In genomic region chr12:122871851-122872785, GRCh38 we compare ENCODE assay signal across 8 cellular contexts.
DNase-seq lines count a peak whose midpoint lies in the region; ATAC-seq and TF ChIP-seq lines count a peak whose summit lies in the region.

No MANE protein-coding gene starts in this region.

- no peak for TF ChIP-seq CTCF in GM13976 (IDR thresholded peaks at IDR 0.05; ENCODE audit: borderline replicate concordance, control extremely low read depth, extremely low read depth, insufficient read depth, missing control alignments)
- no peak for TF ChIP-seq CTCF in WI38 (IDR thresholded peaks at IDR 0.05; ENCODE audit: low read depth, low read length)

- peak overlapping the region; percentile 54 for H3K27ac ChIP-seq in effector memory CD4-positive, alpha-beta T cell (ENCODE audit: insufficient read depth, low read length, poor library complexity, severe bottlenecking)

- H3K4me1 ChIP-seq in effector memory CD4-positive, alpha-beta T cell (ENCODE audit: control insufficient read depth, insufficient read depth, low read length, poor library complexity, severe bottlenecking) = peaks cover 45% of the 10 kb centered on the region

- peak overlapping the region; percentile 26; the same call in 1 of the 2 replicates for H3K4me3 ChIP-seq in WI38 (ENCODE audit: low read depth, low read length)
- peak overlapping the region; percentile 47 for H3K4me3 ChIP-seq in effector memory CD4-positive, alpha-beta T cell (ENCODE audit: insufficient read depth, low read depth, low read length, poor library complexity, severe bottlenecking)

- peaks cover 38% of the 10 kb centered on the region for H3K36me3 ChIP-seq in effector memory CD4-positive, alpha-beta T cell (ENCODE audit: control insufficient read depth, insufficient read depth, low read length)

- ATAC-seq in GM19035 (IDR thresholded peaks at IDR 0.05; ENCODE audit: unreplicated experiment) (no peak), GM21515 (IDR thresholded peaks at IDR 0.05; ENCODE audit: unreplicated experiment) (no peak)

- in situ Hi-C loops in GM13976 (cut with MboI; ENCODE audit: low sequenced_read_pairs, unreplicated experiment) = loop anchor here (25.0 kb wide), 1 partner anchor 365 kb away; the partner anchor contains the start of genes MPHOSPH9 and MTRFR

- no peaks in the 10 kb centered on the region for H3K27me3 ChIP-seq in effector memory CD4-positive, alpha-beta T cell (replicated peaks; ENCODE audit: control insufficient read depth, insufficient read depth, low read length, poor library complexity, severe bottlenecking)

- H3K9me3 ChIP-seq in effector memory CD4-positive, alpha-beta T cell (ENCODE audit: control insufficient read depth, low read length) = no peaks in the 10 kb centered on the region

- DNase-seq in GM13976 (ENCODE audit: low spot score) (peak; percentile 68), NCI-H146 (lab: John Stamatoyannopoulos, UW) (peak; percentile 97), medulla oblongata (ENCODE audit: extremely low spot score) (peak; percentile 85)
- no peak for DNase-seq in effector memory CD4-positive, alpha-beta T cell
- DNase-seq in stimulated activated CD8-positive, alpha-beta memory T cell treated with anti-CD3 and anti-CD28 coated beads, Interleukin-7, amount 100 ng/mL, for 24 hours (ENCODE audit: low read depth) = peak; percentile 44

Comparison
In these comparisons a context has a peak if more than half of its experiments do, and no peak if none do; other contexts are left out.
1. DNase-seq: peak in GM13976 (single experiment), NCI-H146 (single experiment), medulla oblongata (single experiment) and stimulated activated CD8-positive, alpha-beta memory T cell treated with anti-CD3 and anti-CD28 coated beads, Interleukin-7, amount 100 ng/mL, for 24 hours (single experiment); none in effector memory CD4-positive, alpha-beta T cell (0 of 3).